ENCODE assay signal across 12 cellular contexts in the genomic region with DNA sequence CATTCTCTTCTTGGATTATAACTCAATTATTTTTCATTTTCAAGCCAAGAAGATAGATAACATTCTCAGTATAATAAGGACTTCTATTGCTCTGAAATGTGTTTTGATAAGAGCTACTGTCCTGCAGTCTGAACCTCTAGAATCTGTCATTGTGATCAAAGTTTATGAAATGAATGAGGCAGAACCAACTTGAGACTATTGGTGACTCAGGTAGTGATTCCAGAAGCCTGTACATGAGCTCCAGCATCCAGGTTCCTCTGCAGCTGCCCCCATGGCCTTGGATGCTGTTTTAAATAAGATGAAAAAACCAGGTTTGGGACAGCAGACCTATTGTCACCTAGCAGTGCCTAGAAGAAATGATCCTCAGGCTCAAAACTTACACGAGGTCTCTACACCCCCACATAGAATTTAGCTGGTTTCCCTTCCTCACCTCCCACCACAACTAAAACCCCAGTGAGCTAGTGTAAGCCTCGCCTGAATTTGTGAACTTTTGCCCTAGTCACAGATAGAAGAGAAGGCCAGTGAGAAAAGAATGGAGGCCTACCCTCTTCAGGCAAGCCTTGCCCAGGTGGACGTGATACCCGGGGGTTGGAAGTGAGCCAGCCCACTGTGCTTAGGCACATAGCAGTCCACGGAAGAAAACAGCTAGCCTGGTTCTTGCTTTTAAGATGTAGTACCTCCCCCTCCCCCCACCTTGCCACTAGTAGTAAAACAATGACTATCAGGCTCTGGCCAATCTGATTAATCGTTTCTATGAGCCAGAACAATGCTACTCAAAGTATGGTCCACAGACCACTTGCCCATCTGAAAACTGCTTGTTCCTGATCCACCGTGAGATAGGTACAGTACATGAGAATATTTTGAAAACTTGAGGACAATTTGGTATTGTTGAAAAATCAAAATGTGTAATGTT.
A peak's percentile ranks its signal among the peaks of the same experiment; 100 is the strongest.
DNase-seq lines count a peak whose midpoint lies in the region; ATAC-seq, FAIRE-seq and TF ChIP-seq lines count a peak whose summit lies in the region.
"Had no signal": no experiment of that assay in that cellular context is flagged by ENCODE, and none has a peak within 500 bp of the region (broad histone marks: within the 10 kb centered on the region; RNA-seq: fewer than 3 reads in every experiment).

No MANE protein-coding gene starts in this region.

- no peaks in the 10 kb centered on the region for H3K27me3 Mint-ChIP-seq in endothelial cell (ENCODE audit: unreplicated experiment)

- H4K20me1 ChIP-seq in GM23248 (ENCODE audit: insufficient read depth) = 0 out of 2 replicates have a peak, but pooled peaks cover under 1% of the 10 kb centered on the region

- H3K9me2 ChIP-seq in GM23248 (ENCODE audit: insufficient read depth) = no peaks in the 10 kb centered on the region

- H3K4me1 ChIP-seq in GM23248 (ENCODE audit: insufficient read depth) = peaks cover 20% of the 10 kb centered on the region

- H3K36me3 Mint-ChIP-seq in endothelial cell (ENCODE audit: low read depth, unreplicated experiment) = peaks cover 48% of the 10 kb centered on the region

- H3K27ac Mint-ChIP-seq in endothelial cell (ENCODE audit: unreplicated experiment) = peak overlapping the region; percentile 83

- H3K9me3 ChIP-seq in GM23248 (ENCODE audit: low read depth) = no peaks in the 10 kb centered on the region

- no peak overlapping the region for H3K4me3 ChIP-seq in GM23248

- H3K9ac ChIP-seq in GM23248 = no peak overlapping the region

- peak overlapping the region; percentile 76 for H3K4me3 Mint-ChIP-seq in endothelial cell (ENCODE audit: unreplicated experiment)

- FAIRE-seq in GM12892 (lab: Jason Lieb, UNC) = peak; percentile 92
- FAIRE-seq: endothelial cell of umbilical vein had no signal

- H3K4me1 Mint-ChIP-seq in endothelial cell (ENCODE audit: unreplicated experiment) = peaks cover 37% of the 10 kb centered on the region

- no peaks in the 10 kb centered on the region for H3K9me3 Mint-ChIP-seq in endothelial cell (ENCODE audit: unreplicated experiment)

- H3F3A ChIP-seq in GM23248 (ENCODE audit: insufficient read depth) = peaks cover 42% of the 10 kb centered on the region

- no peak overlapping the region for H2AFZ ChIP-seq in GM23248

- H3K27me3 ChIP-seq in GM23248 (replicated peaks; ENCODE audit: insufficient read depth) = no peaks in the 10 kb centered on the region

- TF ChIP-seq POLR2A in GM12892 (IDR thresholded peaks at IDR 0.05; ENCODE audit: low read depth, low read length) = no peak

- TF ChIP-seq CTCF in endothelial cell (IDR thresholded peaks at IDR 0.05; ENCODE audit: unreplicated experiment) = no peak

- no peak overlapping the region for H3K27ac ChIP-seq in GM23248
- H3K27ac ChIP-seq: HL-60 had no signal

- peaks cover 64% of the 10 kb centered on the region for H3K36me3 ChIP-seq in GM23248 (ENCODE audit: low read depth)

- peaks cover 62% of the 10 kb centered on the region for H3K79me2 ChIP-seq in GM23248 (ENCODE audit: insufficient read depth)

- ATAC-seq in GM19452 (IDR thresholded peaks at IDR 0.05; ENCODE audit: unreplicated experiment) (peak; percentile 66), HG03175 (IDR thresholded peaks at IDR 0.05; ENCODE audit: unreplicated experiment) (peak; percentile 76), HG03432 (IDR thresholded peaks at IDR 0.05; ENCODE audit: unreplicated experiment) (no peak)

- DNase-seq in GM12892 (ENCODE audit: insufficient read length) = no peak
- no peak for DNase-seq in endothelial cell (ENCODE audit: low spot score)
- no peak for DNase-seq in GM23248
- DNase-seq in DMS53 treated with DMSO at 0.1 percent for 48 hours (lab: John Stamatoyannopoulos, UW; ENCODE audit: unreplicated experiment) = no peak
- DNase-seq in mucosa of gallbladder (ENCODE audit: low spot score) = no peak
- DNase-seq: Calu3, NCI-H1417 had no signal

- in situ Hi-C loops in GM23248 (cut with MboI) = no loop called here

- H3K4me2 ChIP-seq in GM23248 (ENCODE audit: unreplicated experiment) = no peak overlapping the region

- WGBS in GM23248 (ENCODE audit: low coverage in 1 of 2, low lambda C conversion rate in 2 of 2, missing lambda C conversion rate in 2 of 2), 2 experiments = 92 to 93% methylated on average over 7 of the region's 7 CpGs
